In the genomic region with DNA sequence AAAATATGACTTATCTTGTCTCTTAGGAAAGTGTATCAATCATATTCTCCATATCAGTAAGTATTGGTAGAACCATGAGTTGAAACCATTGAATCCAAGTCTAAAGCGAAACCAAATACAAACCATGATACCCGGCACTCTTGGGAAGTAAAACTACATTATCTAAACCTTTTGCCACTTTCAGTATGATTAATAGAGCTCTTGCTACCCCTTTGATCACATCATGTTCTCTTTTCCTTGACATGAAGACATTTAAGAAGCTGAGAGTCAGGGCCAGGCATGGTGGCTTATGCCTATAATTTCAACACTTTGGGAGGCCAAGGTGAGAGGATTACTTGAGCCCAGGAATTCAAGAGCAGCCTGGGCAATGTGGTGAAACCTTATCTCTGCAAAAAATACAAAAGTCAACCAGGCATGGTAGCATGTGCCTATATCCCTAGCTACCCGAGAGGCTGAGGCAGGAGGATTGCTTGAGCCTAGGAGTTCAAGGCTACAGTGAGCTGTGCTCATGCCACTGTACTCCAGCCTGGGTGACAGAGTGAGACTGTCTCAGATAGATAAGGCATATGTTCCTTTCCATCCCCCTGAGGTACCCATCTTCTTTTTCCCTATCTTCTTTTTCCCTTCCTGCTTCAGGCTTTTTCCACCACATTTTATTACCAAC, we compare ENCODE assay signal across 11 cellular contexts. TPM values are rescaled to one million over a fixed set of nuclear protein-coding genes. Genes with fewer than 3 reads are reported as not detected.
DNase-seq lines count a peak whose midpoint lies in the region; ATAC-seq lines count a peak whose summit lies in the region.
"Had no signal": no experiment of that assay in that cellular context is flagged by ENCODE, and none has a peak within 500 bp of the region (broad histone marks: within the 10 kb centered on the region; RNA-seq: fewer than 3 reads in every experiment).

No MANE protein-coding gene starts in this region.

- H3K4me3 Mint-ChIP-seq in activated CD4-positive, alpha-beta T cell treated with anti-CD3 and anti-CD28 coated beads for 36 hours = no peak overlapping the region

- no peaks in the 10 kb centered on the region for H3K9me3 Mint-ChIP-seq in activated CD4-positive, alpha-beta T cell treated with anti-CD3 and anti-CD28 coated beads for 36 hours (ENCODE audit: low read depth)

- CTCF ChIA-PET in activated CD4-positive, alpha-beta T cell treated with anti-CD3 and anti-CD28 coated beads for 36 hours (lab: Charles Lee) = interaction anchor here (1.1 kb wide), 1 partner anchor 41 kb away, joined by 3 read pairs; no protein-coding TSS in a partner anchor

- intact Hi-C loops in activated CD4-positive, alpha-beta T cell treated with anti-CD3 and anti-CD28 coated beads for 36 hours (cut with DNase I, micrococcal nuclease) = loop anchor here in 1 of 2 experiments (2.0 kb wide), 1 partner anchor 45 kb away; the partner anchor contains the start of gene CEP135

- POLR2A ChIA-PET in activated CD4-positive, alpha-beta T cell treated with anti-CD3 and anti-CD28 coated beads for 36 hours (lab: Charles Lee) = interaction anchor here (0.6 to 1.0 kb wide), 2 partner anchors 17 to 46 kb away, joined by 3 to 4 read pairs; partner anchors contain the start of gene CEP135

- peak; percentile 22 for DNase-seq in activated CD4-positive, alpha-beta T cell treated with anti-CD3 and anti-CD28 coated beads for 36 hours
- DNase-seq in activated CD4-positive, alpha-beta T cell treated with anti-CD3 and anti-CD28 coated beads, Interleukin-2, amount 50 U/mL, for 1 hour = no peak
- peak; percentile 17 for DNase-seq in germinal center (ENCODE audit: low spot score)
- DNase-seq in middle frontal gyrus (ENCODE audit: extremely low spot score, low spot score) = no peak
- no peak for DNase-seq in C1 segment of cervical spinal cord (lab: John Stamatoyannopoulos, UW)
- no peak for DNase-seq in activated effector memory CD4-positive, alpha-beta T cell treated with Interleukin-2 at 50 U/mL for 16 hours
- DNase-seq: effector CD8-positive, alpha-beta T cell; PC-3; tibial artery had no signal

- H3K27me3 Mint-ChIP-seq in activated CD4-positive, alpha-beta T cell treated with anti-CD3 and anti-CD28 coated beads for 36 hours = no peaks in the 10 kb centered on the region

- peak overlapping the region; percentile 67 for H3K27ac Mint-ChIP-seq in activated CD4-positive, alpha-beta T cell treated with anti-CD3 and anti-CD28 coated beads for 36 hours

- peaks cover 32% of the 10 kb centered on the region for H3K4me1 Mint-ChIP-seq in activated CD4-positive, alpha-beta T cell treated with anti-CD3 and anti-CD28 coated beads for 36 hours

- ATAC-seq in activated CD4-positive, alpha-beta T cell treated with anti-CD3 and anti-CD28 coated beads for 36 hours = peak; percentile 88
- peak; percentile 85 for ATAC-seq in GM21576 (IDR thresholded peaks at IDR 0.05; ENCODE audit: unreplicated experiment)
- peak; percentile 64 for ATAC-seq in HG03460 (IDR thresholded peaks at IDR 0.05; ENCODE audit: unreplicated experiment)
- ATAC-seq: PC-3 had no signal

- peaks cover 53% of the 10 kb centered on the region for H3K36me3 Mint-ChIP-seq in activated CD4-positive, alpha-beta T cell treated with anti-CD3 and anti-CD28 coated beads for 36 hours (ENCODE audit: low read depth)

RNA-seq across cellular contexts. Expression of gene CEP135, which starts 45.4 kb away (rescaled TPM):
- total RNA-seq in activated CD4-positive, alpha-beta T cell treated with anti-CD3 and anti-CD28 coated beads for 36 hours = 10 to 100 TPM; 17.0 to 17.5 TPM

Comparison
In these comparisons a context has a peak if more than half of its experiments do, and no peak if none do; other contexts are left out.
1. DNase-seq: peak in activated CD4-positive, alpha-beta T cell treated with anti-CD3 and anti-CD28 coated beads for 36 hours (single experiment) and germinal center (single experiment); none in activated CD4-positive, alpha-beta T cell treated with anti-CD3 and anti-CD28 coated beads, Interleukin-2, amount 50 U/mL, for 1 hour (single experiment), middle frontal gyrus (single experiment), C1 segment of cervical spinal cord (0 of 14) and activated effector memory CD4-positive, alpha-beta T cell treated with Interleukin-2 at 50 U/mL for 16 hours (single experiment).
2. Peak in every context shown above with its lines, with median percentiles within 50 percentile points of each other: ATAC-seq.